In genomic region chr1:174999926-175000696, GRCh38 we compare ENCODE assay signal across 8 cellular contexts. TPM values are rescaled to one million over a fixed set of nuclear protein-coding genes. Genes with fewer than 3 reads are reported as not detected.
A peak's percentile ranks its signal among the peaks of the same experiment; 100 is the strongest.
DNase-seq lines count a peak whose midpoint lies in the region; ATAC-seq and TF ChIP-seq lines count a peak whose summit lies in the region.

A gene with protein sequence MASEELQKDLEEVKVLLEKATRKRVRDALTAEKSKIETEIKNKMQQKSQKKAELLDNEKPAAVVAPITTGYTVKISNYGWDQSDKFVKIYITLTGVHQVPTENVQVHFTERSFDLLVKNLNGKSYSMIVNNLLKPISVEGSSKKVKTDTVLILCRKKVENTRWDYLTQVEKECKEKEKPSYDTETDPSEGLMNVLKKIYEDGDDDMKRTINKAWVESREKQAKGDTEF (plus strand): TSS chr1:174999947. CDS start chr1:175000181, 234 bp downstream.

- peak within 1 kb of the TSS; percentile 87 to 91 for H3K4me3 ChIP-seq in cardiac fibroblast (replicated peaks in 1 of 2; ENCODE audit: low read depth in 2 of 2, low read length in 2 of 2)

- TF ChIP-seq CTCF in cardiac fibroblast (IDR thresholded peaks at IDR 0.05; ENCODE audit: low read depth, low read length) = no peak

- DNase-seq in C1 segment of cervical spinal cord (lab: John Stamatoyannopoulos, UW) (peak in 9 of 14 donors; percentile 51 to 81 (median 74)), HT-29 (ENCODE audit: low spot score) (peak; percentile 41), cardiac fibroblast (ENCODE audit: low read depth in 2 of 2) (peak; percentile 34 to 40), kidney tubule cell (ENCODE audit: low spot score) (peak; percentile 39)
- peak; percentile 44 to 49 for DNase-seq in stimulated activated CD4-positive, alpha-beta T cell treated with anti-CD3 and anti-CD28 coated beads, Interleukin-2, amount 100 ng/mL, for 24 hours

- peak; percentile 22 for ATAC-seq in GM19035 (IDR thresholded peaks at IDR 0.05; ENCODE audit: unreplicated experiment)
- ATAC-seq in SK-N-SH treated with all-trans-retinoic acid at 6 μM for 48 hours = peak; percentile 89
- no peak for ATAC-seq in HG02840 (IDR thresholded peaks at IDR 0.05; ENCODE audit: low FRiP score, unreplicated experiment)

TF ChIP-seq in SK-N-SH treated with all-trans-retinoic acid at 6 μM for 48 hours, 23 proteins besides CTCF, POLR2A, EP300 and RAD21:
- no peak for TF ChIP-seq OSR1 (CRISPR knock-in tag; IDR thresholded peaks at IDR 0.05)
- TF ChIP-seq ESRRG (CRISPR knock-in tag; IDR thresholded peaks at IDR 0.05) = no peak
- no peak for TF ChIP-seq ARNTL (CRISPR knock-in tag; IDR thresholded peaks at IDR 0.05; ENCODE audit: borderline replicate concordance, low read depth)

RNA-seq across cellular contexts. Expression of the gene that starts here (rescaled TPM):
- 210 and 211 TPM in 2 replicates for total RNA-seq in HT-29 (2014; rRNA removed; shearing (Covaris generic))
